Comparison of ENCODE assay signal across 1 cellular context in the genomic region with DNA sequence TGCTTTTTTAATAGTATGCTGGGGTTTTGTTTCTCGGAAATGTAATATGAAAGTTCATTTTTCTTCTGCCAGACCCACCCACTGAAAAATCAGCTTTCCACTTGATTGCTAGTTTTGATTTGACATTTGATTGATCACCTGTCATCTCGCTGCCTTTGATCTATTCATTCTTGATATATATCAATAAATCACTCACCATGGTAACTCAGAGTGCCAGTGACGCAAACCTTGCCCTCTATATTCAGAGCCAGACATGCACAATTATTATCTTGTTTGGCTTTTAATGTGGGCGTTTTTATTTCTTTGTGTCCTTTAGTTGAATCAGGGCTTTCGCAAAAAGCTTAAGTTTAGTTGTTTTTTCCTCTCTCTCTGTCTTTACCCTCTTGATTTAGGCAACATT.
TF ChIP-seq lines count a peak whose summit lies in the region.

No MANE protein-coding gene starts in this region.

TF ChIP-seq in WTC11, 78 proteins besides CTCF, POLR2A, EP300 and RAD21 (continued from another document):
- TF ChIP-seq, protein P1, sequence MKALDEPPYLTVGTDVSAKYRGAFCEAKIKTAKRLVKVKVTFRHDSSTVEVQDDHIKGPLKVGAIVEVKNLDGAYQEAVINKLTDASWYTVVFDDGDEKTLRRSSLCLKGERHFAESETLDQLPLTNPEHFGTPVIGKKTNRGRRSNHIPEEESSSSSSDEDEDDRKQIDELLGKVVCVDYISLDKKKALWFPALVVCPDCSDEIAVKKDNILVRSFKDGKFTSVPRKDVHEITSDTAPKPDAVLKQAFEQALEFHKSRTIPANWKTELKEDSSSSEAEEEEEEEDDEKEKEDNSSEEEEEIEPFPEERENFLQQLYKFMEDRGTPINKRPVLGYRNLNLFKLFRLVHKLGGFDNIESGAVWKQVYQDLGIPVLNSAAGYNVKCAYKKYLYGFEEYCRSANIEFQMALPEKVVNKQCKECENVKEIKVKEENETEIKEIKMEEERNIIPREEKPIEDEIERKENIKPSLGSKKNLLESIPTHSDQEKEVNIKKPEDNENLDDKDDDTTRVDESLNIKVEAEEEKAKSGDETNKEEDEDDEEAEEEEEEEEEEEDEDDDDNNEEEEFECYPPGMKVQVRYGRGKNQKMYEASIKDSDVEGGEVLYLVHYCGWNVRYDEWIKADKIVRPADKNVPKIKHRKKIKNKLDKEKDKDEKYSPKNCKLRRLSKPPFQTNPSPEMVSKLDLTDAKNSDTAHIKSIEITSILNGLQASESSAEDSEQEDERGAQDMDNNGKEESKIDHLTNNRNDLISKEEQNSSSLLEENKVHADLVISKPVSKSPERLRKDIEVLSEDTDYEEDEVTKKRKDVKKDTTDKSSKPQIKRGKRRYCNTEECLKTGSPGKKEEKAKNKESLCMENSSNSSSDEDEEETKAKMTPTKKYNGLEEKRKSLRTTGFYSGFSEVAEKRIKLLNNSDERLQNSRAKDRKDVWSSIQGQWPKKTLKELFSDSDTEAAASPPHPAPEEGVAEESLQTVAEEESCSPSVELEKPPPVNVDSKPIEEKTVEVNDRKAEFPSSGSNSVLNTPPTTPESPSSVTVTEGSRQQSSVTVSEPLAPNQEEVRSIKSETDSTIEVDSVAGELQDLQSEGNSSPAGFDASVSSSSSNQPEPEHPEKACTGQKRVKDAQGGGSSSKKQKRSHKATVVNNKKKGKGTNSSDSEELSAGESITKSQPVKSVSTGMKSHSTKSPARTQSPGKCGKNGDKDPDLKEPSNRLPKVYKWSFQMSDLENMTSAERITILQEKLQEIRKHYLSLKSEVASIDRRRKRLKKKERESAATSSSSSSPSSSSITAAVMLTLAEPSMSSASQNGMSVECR (CRISPR knock-in tag; IDR thresholded peaks at IDR 0.05; ENCODE audit: borderline replicate concordance): no peak
- no peak for TF ChIP-seq ZNF317 (CRISPR knock-in tag; IDR thresholded peaks at IDR 0.05; ENCODE audit: borderline replicate concordance, low read depth)
- TF ChIP-seq ZNF671 (CRISPR knock-in tag; IDR thresholded peaks at IDR 0.05): no peak
- TF ChIP-seq, protein P2, sequence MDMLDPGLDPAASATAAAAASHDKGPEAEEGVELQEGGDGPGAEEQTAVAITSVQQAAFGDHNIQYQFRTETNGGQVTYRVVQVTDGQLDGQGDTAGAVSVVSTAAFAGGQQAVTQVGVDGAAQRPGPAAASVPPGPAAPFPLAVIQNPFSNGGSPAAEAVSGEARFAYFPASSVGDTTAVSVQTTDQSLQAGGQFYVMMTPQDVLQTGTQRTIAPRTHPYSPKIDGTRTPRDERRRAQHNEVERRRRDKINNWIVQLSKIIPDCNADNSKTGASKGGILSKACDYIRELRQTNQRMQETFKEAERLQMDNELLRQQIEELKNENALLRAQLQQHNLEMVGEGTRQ (CRISPR knock-in tag; IDR thresholded peaks at IDR 0.05): no peak
- TF ChIP-seq TCF7 (CRISPR knock-in tag; IDR thresholded peaks at IDR 0.05; ENCODE audit: low read depth): no peak
